In the genomic region with DNA sequence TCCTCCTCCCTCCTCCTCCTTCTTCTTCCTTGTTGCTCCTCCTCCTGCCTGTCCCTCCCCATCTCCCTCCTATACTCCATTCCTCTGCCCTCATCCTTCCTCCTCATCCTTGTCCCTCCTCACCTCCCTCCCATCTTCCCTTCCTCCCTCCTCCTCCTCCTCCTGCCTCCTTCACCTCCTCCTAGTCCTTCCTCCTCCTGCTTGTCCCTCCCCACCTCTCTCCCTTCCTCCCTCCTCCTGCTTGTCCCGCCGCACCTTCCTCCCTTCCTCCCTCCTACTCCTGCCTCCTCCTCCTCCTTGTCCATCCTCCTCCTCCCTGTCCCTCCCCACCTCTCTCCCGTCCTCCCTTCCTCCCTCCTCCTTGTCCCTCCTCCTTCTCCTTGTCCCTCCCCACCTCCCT, we compare ENCODE assay signal across 31 cellular contexts.
"Had no signal": no experiment of that assay in that cellular context is flagged by ENCODE, and none has a peak within 500 bp of the region (broad histone marks: within the 10 kb centered on the region; RNA-seq: fewer than 3 reads in every experiment).

No MANE protein-coding gene starts in this region.

- H3K36me3 ChIP-seq: lower lobe of right lung, neural progenitor cell, pancreas, prostate gland, stomach, thoracic aorta, tibial artery, upper lobe of right lung had no signal

- H3K9me3 Mint-ChIP-seq: mesothelial cell of epicardium; naive B cell; natural killer cell; nephron progenitor cell; neural progenitor cell; stimulated activated naive B cell treated with anti-CD40 and anti-IgM and Interleukin-4, amounts not matched to agents 10 μg/mL and 1 μg/mL and 100 μg/mL, for 72 hours had no signal

- ATAC-seq: left lobe of liver; lower lobe of right lung; natural killer cell; pancreas; right cardiac atrium; sciatic nerve; stimulated activated naive B cell treated with anti-CD40 and anti-IgM and Interleukin-4, amounts not matched to agents 10 μg/mL and 1 μg/mL and 100 μg/mL, for 72 hours; stimulated activated naive CD8-positive, alpha-beta T cell treated with anti-CD3 and anti-CD28 coated beads, Interleukin-15, Interleukin-2, amounts not matched to agents 100 U/mL and 50 U/mL, for 24 hours; upper lobe of right lung had no signal

- H3K4me3 Mint-ChIP-seq: mesothelial cell of epicardium; naive B cell; natural killer cell; neural progenitor cell; stimulated activated naive B cell treated with anti-CD40 and anti-IgM and Interleukin-4, amounts not matched to agents 10 μg/mL and 1 μg/mL and 100 μg/mL, for 72 hours had no signal

- FAIRE-seq: pancreas, urothelium cell line had no signal

- H3K27me3 ChIP-seq: hepatocyte, pancreas had no signal

- H3K4me1 ChIP-seq: lower lobe of right lung, pancreas, prostate gland, stomach, tibial artery, upper lobe of right lung had no signal

- H3K79me2 ChIP-seq: hepatocyte had no signal

- H2AFZ ChIP-seq: hepatocyte, neural progenitor cell had no signal

- H3K4me2 ChIP-seq: hepatocyte, neural progenitor cell had no signal

- H3K27ac Mint-ChIP-seq: mesothelial cell of epicardium; naive B cell; natural killer cell; neural progenitor cell; stimulated activated naive B cell treated with anti-CD40 and anti-IgM and Interleukin-4, amounts not matched to agents 10 μg/mL and 1 μg/mL and 100 μg/mL, for 72 hours had no signal

- H3K36me3 Mint-ChIP-seq: mesothelial cell of epicardium; naive B cell; natural killer cell; neural progenitor cell; stimulated activated naive B cell treated with anti-CD40 and anti-IgM and Interleukin-4, amounts not matched to agents 10 μg/mL and 1 μg/mL and 100 μg/mL, for 72 hours had no signal

- H3K9ac ChIP-seq: neural progenitor cell had no signal

- H3K9me3 ChIP-seq: lower lobe of right lung, pancreas, prostate gland, stomach, thoracic aorta, tibial artery, upper lobe of right lung had no signal

- H3K4me3 ChIP-seq: hepatocyte, lower lobe of right lung, neural progenitor cell, pancreas, prostate gland, skin epidermis, stomach, thoracic aorta, tibial artery, upper lobe of right lung had no signal

- DNase-seq: kidney glomerular epithelial cell; left cardiac atrium; lower lobe of right lung; mammary epithelial cell; mesendoderm; naive B cell; natural killer cell; nephron progenitor cell; pancreas; posterior cingulate gyrus; retina; right cardiac atrium; stimulated activated CD4-positive, alpha-beta T cell treated with anti-CD3 and anti-CD28 coated beads, Interleukin-12 subunit alpha, Interleukin-12 subunit beta, amount 100 ng/mL, for 4 hours; stimulated activated CD4-positive, alpha-beta T cell treated with anti-CD3 and anti-CD28 coated beads, Interleukin-15, amount 100 ng/mL, for 24 hours; stimulated activated CD4-positive, alpha-beta T cell treated with anti-CD3 and anti-CD28 coated beads, Interleukin-2, amount 100 ng/mL, for 24 hours; stimulated activated CD4-positive, alpha-beta T cell treated with anti-CD3 and anti-CD28 coated beads, Interleukin-4, amount 100 ng/mL, for 1 hour; stimulated activated naive B cell treated with anti-CD40 and anti-IgM and Interleukin-4, amounts not matched to agents 10 μg/mL and 1 μg/mL and 100 μg/mL, for 72 hours; stimulated activated naive CD8-positive, alpha-beta T cell treated with anti-CD3 and anti-CD28 coated beads, Interleukin-15, Interleukin-2, amounts not matched to agents 100 U/mL and 50 U/mL, for 24 hours; stomach; tibial artery; trophoblast cell; upper lobe of right lung had no signal

- H3K27ac ChIP-seq: hepatocyte, lower lobe of right lung, neural progenitor cell, pancreas, prostate gland, skin epidermis, stomach, thoracic aorta, tibial artery, upper lobe of right lung had no signal
